ENCODE assay signal across 1 cellular context in the genomic region with DNA sequence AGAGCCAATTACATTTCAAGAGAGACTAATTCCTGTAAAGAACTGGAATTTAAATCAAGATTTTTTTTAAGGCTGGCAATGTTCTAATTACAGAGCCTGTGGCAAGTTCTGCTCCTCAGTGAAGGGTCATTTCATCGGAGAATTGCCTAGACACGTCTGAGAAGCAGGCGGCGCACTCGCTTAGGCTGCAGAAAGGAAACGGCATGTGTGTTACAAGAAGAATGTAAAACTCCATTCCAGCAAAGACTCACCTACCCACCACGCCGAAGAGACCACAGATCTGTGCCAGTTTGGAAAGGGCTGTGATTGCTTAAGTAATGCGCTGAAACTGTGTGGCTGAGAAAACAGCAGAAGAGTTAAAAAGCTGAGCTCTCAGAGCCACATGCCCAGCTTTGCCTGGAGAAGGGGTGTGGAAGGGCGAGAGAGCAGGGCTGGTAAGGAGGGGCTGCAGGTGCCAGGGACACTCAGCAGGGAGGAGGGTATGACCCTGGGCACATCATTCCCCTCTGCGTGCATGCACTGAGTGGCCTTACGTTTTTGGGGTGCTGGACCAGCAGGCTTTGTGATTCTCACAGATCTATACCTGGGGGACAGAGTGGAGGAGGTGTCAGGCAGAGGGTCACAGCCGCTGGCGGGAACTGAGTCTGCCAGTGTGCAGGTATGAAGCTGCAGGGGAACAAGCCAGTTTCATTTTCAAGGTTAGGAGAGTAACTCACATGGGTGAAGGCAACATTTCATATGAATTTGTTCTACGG.
TF ChIP-seq lines count a peak whose summit lies in the region.

No MANE protein-coding gene starts in this region.

TF ChIP-seq in IMR-90, 13 proteins besides CTCF, POLR2A, EP300 and RAD21:
- no peak for TF ChIP-seq RFX5 (IDR thresholded peaks at IDR 0.05; ENCODE audit: low read depth, low read length)
TF ChIP-seq in IMR-90: peak in this region for 0.
